In genomic region chr16:4365014-4365406, GRCh38 we compare ENCODE assay signal across 20 cellular contexts. TPM values are rescaled to one million over a fixed set of nuclear protein-coding genes. Genes with fewer than 3 reads are reported as not detected.
A peak's percentile ranks its signal among the peaks of the same experiment; 100 is the strongest.
DNase-seq lines count a peak whose midpoint lies in the region; ATAC-seq and TF ChIP-seq lines count a peak whose summit lies in the region.
"Had no signal": no experiment of that assay in that cellular context is flagged by ENCODE, and none has a peak within 500 bp of the region (broad histone marks: within the 10 kb centered on the region; RNA-seq: fewer than 3 reads in every experiment).

No MANE protein-coding gene starts in this region.

- DNase-seq in GM10248 (ENCODE audit: extremely low spot score) (peak; percentile 48), NCI-H82 (lab: John Stamatoyannopoulos, UW) (no peak), iPS-NIHi11 (ENCODE audit: low spot score) (no peak), mucosa of gallbladder (ENCODE audit: low spot score) (no peak), HT-29 (ENCODE audit: low spot score) (no peak)
- no peak for DNase-seq in effector memory CD8-positive, alpha-beta T cell
- DNase-seq: CD8-positive, alpha-beta T cell; DMS79 treated with DMSO at 0.1 percent for 48 hours; foreskin fibroblast; H7; natural killer cell; NCI-H2081 treated with DMSO at 0.1 percent for 48 hours; NCI-H69; PC-9; stimulated activated naive CD4-positive, alpha-beta T cell; upper lobe of left lung had no signal

- H3K36me3 Mint-ChIP-seq in effector memory CD8-positive, alpha-beta T cell (ENCODE audit: insufficient read depth): peaks cover 87% of the 10 kb centered on the region
- H3K36me3 Mint-ChIP-seq: natural killer cell had no signal

- H3K9me3 Mint-ChIP-seq in effector memory CD8-positive, alpha-beta T cell: no peaks in the 10 kb centered on the region
- H3K9me3 Mint-ChIP-seq: activated T-helper 17 cell treated with anti-CD3 and anti-CD28 coated beads, Interleukin-2, amount 50 U/mL, for 72 hours; CD8-positive, alpha-beta T cell; natural killer cell had no signal

- H3K4me1 Mint-ChIP-seq in effector memory CD8-positive, alpha-beta T cell (ENCODE audit: low read depth in 2 of 2): peaks cover 2 to 11% of the 10 kb centered on the region in 2 donors
- H3K4me1 Mint-ChIP-seq: activated T-helper 17 cell treated with anti-CD3 and anti-CD28 coated beads, Interleukin-2, amount 50 U/mL, for 72 hours had no signal

- no peak overlapping the region for H3K27ac Mint-ChIP-seq in effector memory CD8-positive, alpha-beta T cell
- H3K27ac Mint-ChIP-seq: activated T-helper 17 cell treated with anti-CD3 and anti-CD28 coated beads, Interleukin-2, amount 50 U/mL, for 72 hours; CD8-positive, alpha-beta T cell; natural killer cell; progenitor cell of endocrine pancreas had no signal

- no peaks in the 10 kb centered on the region for H3K27me3 Mint-ChIP-seq in effector memory CD8-positive, alpha-beta T cell
- H3K27me3 Mint-ChIP-seq: activated T-helper 17 cell treated with anti-CD3 and anti-CD28 coated beads, Interleukin-2, amount 50 U/mL, for 72 hours; progenitor cell of endocrine pancreas had no signal

- ATAC-seq in GM21360 (IDR thresholded peaks at IDR 0.05; ENCODE audit: unreplicated experiment) (peak; percentile 56), HG03175 (IDR thresholded peaks at IDR 0.05; ENCODE audit: unreplicated experiment) (peak; percentile 73)
- ATAC-seq in effector memory CD8-positive, alpha-beta T cell (replicated peaks): peak; percentile 11
- ATAC-seq: activated T-helper 17 cell treated with anti-CD3 and anti-CD28 coated beads, Interleukin-2, amount 50 U/mL, for 72 hours; CD8-positive, alpha-beta T cell; natural killer cell had no signal

- TF ChIP-seq CTCF in GM10248 (IDR thresholded peaks at IDR 0.05; ENCODE audit: control extremely low read depth, extremely low read depth, low read depth, missing control alignments): no peak

- CTCF ChIA-PET in GM10248 (lab: Yijun Ruan, JAX): interaction anchor here (1.0 to 3.1 kb wide), 5 partner anchors 13 to 56 kb away, joined by 3 to 21 read pairs (median 3); partner anchors contain the start of gene PAM16

- POLR2A ChIA-PET in GM10248 (lab: Yijun Ruan, JAX): interaction anchor here (0.6 kb wide), 1 partner anchor 733 kb away, joined by 3 read pairs; the partner anchor contains the start of gene EEF2KMT

- H3K4me3 Mint-ChIP-seq in effector memory CD8-positive, alpha-beta T cell: no peak overlapping the region
- H3K4me3 Mint-ChIP-seq: activated T-helper 17 cell treated with anti-CD3 and anti-CD28 coated beads, Interleukin-2, amount 50 U/mL, for 72 hours; CD8-positive, alpha-beta T cell; natural killer cell had no signal

RNA-seq across cellular contexts. Expression of gene VASN, which starts 6.6 kb away (rescaled TPM):
- total RNA-seq in mucosa of gallbladder: 31.5 TPM
- 1.8 and 2.2 TPM in 2 replicates for total RNA-seq in HT-29 (2014; rRNA removed; shearing (Covaris generic))

RNA-seq across cellular contexts. Expression of gene PAM16, which starts 13.9 kb away (rescaled TPM):
- 27.5 TPM for total RNA-seq in mucosa of gallbladder
- total RNA-seq in HT-29 (2014; rRNA removed; shearing (Covaris generic)): 159 and 165 TPM in 2 replicates

RNA-seq across cellular contexts. Expression of gene GLIS2, which starts 49.1 kb away (rescaled TPM):
- 22.2 TPM for total RNA-seq in mucosa of gallbladder
- total RNA-seq in HT-29 (2014; rRNA removed; shearing (Covaris generic)): 6.7 and 7.4 TPM in 2 replicates
- total RNA-seq: CD8-positive, alpha-beta T cell had no signal

RNA-seq across cellular contexts. Expression of gene CORO7, which starts 51.4 kb away (rescaled TPM):
- total RNA-seq in mucosa of gallbladder: 58.3 TPM
- 36.8 and 48.6 TPM in 2 replicates for total RNA-seq in HT-29 (2014; rRNA removed; shearing (Covaris generic))

Comparison
In these comparisons a context has a peak if more than half of its experiments do, and no peak if none do; other contexts are left out.
1. ATAC-seq: peak in every context shown above with its lines; median percentile 73 in HG03175; 56 in GM21360; 11 in effector memory CD8-positive, alpha-beta T cell.
2. RNA of gene VASN, which starts 6.6 kb away (total RNA-seq): 31.5 TPM in mucosa of gallbladder (single experiment); 1.8 to 2.2 TPM in HT-29; every median in the first group is over 10 times any median in the second.